Comparison of ENCODE assay signal across 20 cellular contexts in genomic region chr4:102047616-102048015, GRCh38.
"Had no signal": no experiment of that assay in that cellular context is flagged by ENCODE, and none has a peak within 500 bp of the region (broad histone marks: within the 10 kb centered on the region; RNA-seq: fewer than 3 reads in every experiment).

No MANE protein-coding gene starts in this region.

- H3K4me1 Mint-ChIP-seq: naive thymus-derived CD8-positive, alpha-beta T cell; nephron progenitor cell had no signal

- H3K36me3 Mint-ChIP-seq: naive thymus-derived CD8-positive, alpha-beta T cell had no signal

- H3K4me3 Mint-ChIP-seq: naive thymus-derived CD8-positive, alpha-beta T cell; nephron progenitor cell; stimulated activated naive B cell treated with anti-CD40 and anti-IgM and Interleukin-4, amounts not matched to agents 10 μg/mL and 1 μg/mL and 100 μg/mL, for 72 hours; stimulated activated naive CD8-positive, alpha-beta T cell treated with anti-CD3 and anti-CD28 coated beads, Interleukin-15, Interleukin-2, amounts not matched to agents 100 ng/mL and 50 ng/mL, for 24 hours had no signal

- H3K27ac Mint-ChIP-seq: naive thymus-derived CD8-positive, alpha-beta T cell; nephron progenitor cell; stimulated activated naive B cell treated with anti-CD40 and anti-IgM and Interleukin-4, amounts not matched to agents 10 μg/mL and 1 μg/mL and 100 μg/mL, for 72 hours; stimulated activated naive CD8-positive, alpha-beta T cell treated with anti-CD3 and anti-CD28 coated beads, Interleukin-15, Interleukin-2, amounts not matched to agents 100 ng/mL and 50 ng/mL, for 24 hours had no signal

- FAIRE-seq: frontal cortex, kidney had no signal

- H3K4me3 ChIP-seq: dorsolateral prefrontal cortex, lung, prostate gland, right atrium auricular region, sigmoid colon, thoracic aorta, transverse colon, vagina had no signal

- H3K9me3 ChIP-seq: prostate gland, right atrium auricular region, sigmoid colon, thoracic aorta, transverse colon, vagina had no signal

- H3K36me3 ChIP-seq: prostate gland, right atrium auricular region, sigmoid colon, thoracic aorta, transverse colon, vagina had no signal

- ATAC-seq: left lobe of liver; naive thymus-derived CD8-positive, alpha-beta T cell; stimulated activated naive B cell treated with anti-CD40 and anti-IgM and Interleukin-4, amounts not matched to agents 10 μg/mL and 1 μg/mL and 100 μg/mL, for 72 hours had no signal

- H3K4me1 ChIP-seq: prostate gland, right atrium auricular region, sigmoid colon, transverse colon, vagina had no signal

- H3K27me3 Mint-ChIP-seq: stimulated activated naive B cell treated with anti-CD40 and anti-IgM and Interleukin-4, amounts not matched to agents 10 μg/mL and 1 μg/mL and 100 μg/mL, for 72 hours had no signal

- H3K27ac ChIP-seq: dorsolateral prefrontal cortex, prostate gland, right atrium auricular region, sigmoid colon, thoracic aorta, transverse colon, vagina had no signal

- DNase-seq: dorsolateral prefrontal cortex; effector CD4-positive, alpha-beta T cell; head of caudate nucleus; kidney; mesenchymal stem cell; naive thymus-derived CD8-positive, alpha-beta T cell; nephron progenitor cell; nucleus accumbens; sigmoid colon; stimulated activated CD4-positive, alpha-beta T cell treated with anti-CD3 and anti-CD28 coated beads, Interleukin-4, amount 100 ng/mL, for 4 hours; stimulated activated naive B cell treated with anti-CD40 and anti-IgM and Interleukin-4, amounts not matched to agents 10 μg/mL and 1 μg/mL and 100 μg/mL, for 72 hours; transverse colon had no signal

- H3K9me3 Mint-ChIP-seq: nephron progenitor cell; stimulated activated naive B cell treated with anti-CD40 and anti-IgM and Interleukin-4, amounts not matched to agents 10 μg/mL and 1 μg/mL and 100 μg/mL, for 72 hours; stimulated activated naive CD8-positive, alpha-beta T cell treated with anti-CD3 and anti-CD28 coated beads, Interleukin-15, Interleukin-2, amounts not matched to agents 100 ng/mL and 50 ng/mL, for 24 hours had no signal

- H3K27me3 ChIP-seq: dorsolateral prefrontal cortex, right atrium auricular region, sigmoid colon, transverse colon, vagina had no signal
